1 cellular context compared by ENCODE assay signal in genomic region chr12:131087991-131088700, GRCh38.
TF ChIP-seq lines count a peak whose summit lies in the region.

No MANE protein-coding gene starts in this region.

TF ChIP-seq in HepG2, 621 proteins besides CTCF, POLR2A, EP300 and RAD21 (continued from another document):
- no peak for TF ChIP-seq TERF1 (CRISPR knock-in tag; IDR thresholded peaks at IDR 0.05)
- TF ChIP-seq ATF7-NPFF (CRISPR knock-in tag; IDR thresholded peaks at IDR 0.05; ENCODE audit: low read depth), result no peak
- no peak for TF ChIP-seq AGO1 (IDR thresholded peaks at IDR 0.05; ENCODE audit: low read depth, low read length, poor library complexity, severe bottlenecking)
- TF ChIP-seq MXD1 (CRISPR knock-in tag; IDR thresholded peaks at IDR 0.05), result no peak
- TF ChIP-seq ZNF850 (CRISPR knock-in tag; conservative IDR thresholded peaks at IDR 0.05), result no peak
- no peak for TF ChIP-seq GRHL1 (CRISPR knock-in tag; conservative IDR thresholded peaks at IDR 0.05)
- TF ChIP-seq ZNF224 (CRISPR knock-in tag; IDR thresholded peaks at IDR 0.05), result no peak
- no peak for TF ChIP-seq MXI1 (IDR thresholded peaks at IDR 0.05; ENCODE audit: borderline replicate concordance, low read depth, low read length)
- no peak for TF ChIP-seq PBX3 (CRISPR knock-in tag; IDR thresholded peaks at IDR 0.05; ENCODE audit: borderline replicate concordance)
- no peak for TF ChIP-seq FOXP1 (IDR thresholded peaks at IDR 0.05)
- no peak for TF ChIP-seq FOXP1 (CRISPR knock-in tag; IDR thresholded peaks at IDR 0.05)
